ENCODE assay signal across 7 cellular contexts in the genomic region with DNA sequence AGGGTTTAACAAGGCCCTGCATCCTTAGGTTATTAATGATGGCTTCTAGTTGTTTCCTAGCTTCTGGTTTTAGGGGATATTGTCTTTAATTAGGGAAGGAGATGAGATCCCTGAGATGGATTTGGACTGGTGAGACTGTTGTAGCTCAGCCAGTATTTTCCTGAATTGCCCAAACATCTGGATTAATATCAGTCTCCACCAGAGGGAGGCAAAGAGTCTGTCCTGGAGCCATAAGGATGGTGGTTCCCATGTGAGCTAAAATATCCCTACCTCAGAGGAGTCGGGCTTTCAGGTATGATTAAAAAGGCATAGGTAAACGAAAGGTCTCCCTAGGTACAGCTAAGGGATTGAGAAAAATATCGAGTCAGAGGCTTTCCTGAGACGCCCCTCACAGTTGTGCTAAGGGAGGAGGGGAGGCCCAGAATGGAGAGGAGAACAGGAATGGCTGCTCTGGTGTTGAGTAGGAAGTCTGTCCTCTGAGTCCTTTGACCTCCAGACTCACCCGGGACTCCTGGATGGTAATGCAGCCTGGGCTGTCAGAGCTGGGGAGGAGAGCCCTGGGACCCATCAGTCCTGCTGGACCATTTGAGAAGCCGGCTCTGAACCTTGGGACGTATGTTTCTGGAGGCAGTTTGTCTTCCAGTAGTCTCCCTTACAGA.
DNase-seq lines count a peak whose midpoint lies in the region; ATAC-seq and TF ChIP-seq lines count a peak whose summit lies in the region.
"Not testable (repeated sequence)": the region's sequence is repeated elsewhere in the genome, so short reads cannot be mapped to it uniquely, and the experiment has no call there.

No MANE protein-coding gene starts in this region.

- intact Hi-C loops in HCT116 (cut with micrococcal nuclease); Panc1 (cut with micrococcal nuclease; ENCODE audit: unreplicated experiment); activated CD8-positive, alpha-beta T cell treated with anti-CD3 and anti-CD28 coated beads for 36 hours (cut with micrococcal nuclease); left ventricle myocardium superior (cut with micrococcal nuclease); lower lobe of right lung (cut with DNase I): not testable (repeated sequence)

- H3K9me2 ChIP-seq in HCT116 (ENCODE audit: insufficient read depth): not testable (repeated sequence)

- not testable (repeated sequence) for H3K36me3 ChIP-seq in HCT116 (ENCODE audit: control insufficient read depth in 1 of 2, insufficient read depth in 2 of 2, low read length in 2 of 2); Panc1 (ENCODE audit: control insufficient read depth, insufficient read depth, low read length); lower lobe of right lung

- TF ChIP-seq CTCF in HCT116 (IDR thresholded peaks at IDR 0.05 in 2 of 3, conservative IDR thresholded peaks at IDR 0.05 in 1 of 3; ENCODE audit: borderline replicate concordance in 1 of 3, insufficient read depth in 1 of 3, low read depth in 2 of 3, low read length in 2 of 3); Panc1 (IDR thresholded peaks at IDR 0.05); activated CD8-positive, alpha-beta T cell treated with anti-CD3 and anti-CD28 coated beads for 36 hours (IDR thresholded peaks at IDR 0.05); lower lobe of right lung (IDR thresholded peaks at IDR 0.05): not testable (repeated sequence)

- not testable (repeated sequence) for H3K9me3 ChIP-seq in HCT116 (ENCODE audit: control insufficient read depth in 1 of 2, insufficient read depth in 1 of 2, low read depth in 1 of 2, low read length in 2 of 2); Panc1 (ENCODE audit: control insufficient read depth, insufficient read depth, low read depth, low read length); lower lobe of right lung

- H3K4me2 ChIP-seq in HCT116 (ENCODE audit: low read length): not testable (repeated sequence)

- H2AFZ ChIP-seq in HCT116 (ENCODE audit: low read depth, low read length, poor library complexity, severe bottlenecking): not testable (repeated sequence)

- in situ Hi-C loops in Panc1 (cut with HindIII; ENCODE audit: low pct_unique_long_range_greater_than_20kb, low sequenced_read_pairs): not testable (repeated sequence)

- BruUV-seq in HCT116 (replicated peaks; lab: Mats Ljungman, UMichigan); Panc1 (replicated peaks; lab: Mats Ljungman, UMichigan): not testable (repeated sequence)

- H3K4me1 ChIP-seq in HCT116 (ENCODE audit: control insufficient read depth in 1 of 2, insufficient read depth in 2 of 2, low read length in 2 of 2); Panc1 (ENCODE audit: control insufficient read depth, insufficient read depth, low read length); lower lobe of right lung: not testable (repeated sequence)

- peak; percentile 89 for ATAC-seq in HCT116
- peak; percentile 68 for ATAC-seq in Panc1
- peak; percentile 39 for ATAC-seq in activated CD8-positive, alpha-beta T cell treated with anti-CD3 and anti-CD28 coated beads for 36 hours
- ATAC-seq in central memory CD8-positive, alpha-beta T cell (replicated peaks; ENCODE audit: extremely low read depth, poor library complexity, severe bottlenecking): peak; percentile 32
- ATAC-seq in left ventricle myocardium superior: peak; percentile 57
- ATAC-seq in lower lobe of right lung: peak; percentile 59 to 65
- ATAC-seq in stimulated activated naive CD8-positive, alpha-beta T cell treated with anti-CD3 and anti-CD28 coated beads, Interleukin-15, amount 100 ng/mL, for 72 hours: peak; percentile 7

- H3K79me2 ChIP-seq in HCT116 (ENCODE audit: insufficient read depth, low read length): not testable (repeated sequence)

- not testable (repeated sequence) for H3K27me3 ChIP-seq in HCT116 (ENCODE audit: insufficient read depth, low read length); Panc1 (ENCODE audit: control insufficient read depth, insufficient read depth, low read length); lower lobe of right lung (ENCODE audit: low read depth)

- not testable (repeated sequence) for H3K4me3 Mint-ChIP-seq in activated CD8-positive, alpha-beta T cell treated with anti-CD3 and anti-CD28 coated beads for 36 hours; central memory CD8-positive, alpha-beta T cell; stimulated activated naive CD8-positive, alpha-beta T cell treated with anti-CD3 and anti-CD28 coated beads, Interleukin-15, amount 100 ng/mL, for 72 hours

- RAD21 ChIA-PET in HCT116 (lab: Charles Lee; ENCODE audit: low non-redundant PET in 1 of 2, low total read pairs in 2 of 2, uncharacterized antibody in 2 of 2, unreplicated experiment in 2 of 2): not testable (repeated sequence)

- H3K27ac Mint-ChIP-seq in activated CD8-positive, alpha-beta T cell treated with anti-CD3 and anti-CD28 coated beads for 36 hours; central memory CD8-positive, alpha-beta T cell (ENCODE audit: low read depth); stimulated activated naive CD8-positive, alpha-beta T cell treated with anti-CD3 and anti-CD28 coated beads, Interleukin-15, amount 100 ng/mL, for 72 hours: not testable (repeated sequence)

- CTCF ChIA-PET in HCT116 (lab: Charles Lee); Panc1 (lab: Charles Lee); activated CD8-positive, alpha-beta T cell treated with anti-CD3 and anti-CD28 coated beads for 36 hours (lab: Charles Lee): not testable (repeated sequence)

- not testable (repeated sequence) for H3K27me3 Mint-ChIP-seq in activated CD8-positive, alpha-beta T cell treated with anti-CD3 and anti-CD28 coated beads for 36 hours; central memory CD8-positive, alpha-beta T cell; stimulated activated naive CD8-positive, alpha-beta T cell treated with anti-CD3 and anti-CD28 coated beads, Interleukin-15, amount 100 ng/mL, for 72 hours

- H3K9me3 Mint-ChIP-seq in activated CD8-positive, alpha-beta T cell treated with anti-CD3 and anti-CD28 coated beads for 36 hours; central memory CD8-positive, alpha-beta T cell; stimulated activated naive CD8-positive, alpha-beta T cell treated with anti-CD3 and anti-CD28 coated beads, Interleukin-15, amount 100 ng/mL, for 72 hours: not testable (repeated sequence)

- TF ChIP-seq RAD21 in HCT116 (IDR thresholded peaks at IDR 0.05; ENCODE audit: low read depth): not testable (repeated sequence)

- not testable (repeated sequence) for TF ChIP-seq POLR2A in HCT116 (IDR thresholded peaks at IDR 0.05; ENCODE audit: borderline replicate concordance, extremely low read depth, insufficient read depth, insufficient read length)

- POLR2A ChIA-PET in HCT116 (lab: Charles Lee); Panc1 (lab: Charles Lee); activated CD8-positive, alpha-beta T cell treated with anti-CD3 and anti-CD28 coated beads for 36 hours (lab: Charles Lee): not testable (repeated sequence)

- DNase-seq in HCT116 (ENCODE audit: low read depth, low spot score); Panc1 (ENCODE audit: low read depth, low spot score); activated CD8-positive, alpha-beta T cell treated with anti-CD3 and anti-CD28 coated beads for 36 hours; central memory CD8-positive, alpha-beta T cell (ENCODE audit: low spot score in 2 of 2); left ventricle myocardium superior; lower lobe of right lung; stimulated activated naive CD8-positive, alpha-beta T cell treated with anti-CD3 and anti-CD28 coated beads, Interleukin-15, amount 100 ng/mL, for 72 hours: not testable (repeated sequence)

- H3K27ac ChIP-seq in HCT116 (ENCODE audit: low read depth, low read length); Panc1 (ENCODE audit: low read length); lower lobe of right lung: not testable (repeated sequence)

- H3K9ac ChIP-seq in HCT116 (ENCODE audit: low read length): not testable (repeated sequence)

- not testable (repeated sequence) for H4K20me1 ChIP-seq in HCT116 (ENCODE audit: insufficient read depth)

- H3K36me3 Mint-ChIP-seq in activated CD8-positive, alpha-beta T cell treated with anti-CD3 and anti-CD28 coated beads for 36 hours (ENCODE audit: low read depth); central memory CD8-positive, alpha-beta T cell (ENCODE audit: insufficient read depth): not testable (repeated sequence)

- not testable (repeated sequence) for H3K4me1 Mint-ChIP-seq in activated CD8-positive, alpha-beta T cell treated with anti-CD3 and anti-CD28 coated beads for 36 hours (ENCODE audit: low read depth); central memory CD8-positive, alpha-beta T cell; stimulated activated naive CD8-positive, alpha-beta T cell treated with anti-CD3 and anti-CD28 coated beads, Interleukin-15, amount 100 ng/mL, for 72 hours

- not testable (repeated sequence) for H3K4me3 ChIP-seq in HCT116 (replicated peaks in 1 of 2; ENCODE audit: low read depth in 1 of 2, low read length in 2 of 2); Panc1 (ENCODE audit: low read depth in 2 of 2, low read length in 2 of 2); lower lobe of right lung

Comparison
In these comparisons a context has a peak if more than half of its experiments do, and no peak if none do; other contexts are left out.
1. ATAC-seq: peak in every context shown above with its lines; median percentile 89 in HCT116; 68 in Panc1; 62 in lower lobe of right lung; 57 in left ventricle myocardium superior; 39 in activated CD8-positive, alpha-beta T cell treated with anti-CD3 and anti-CD28 coated beads for 36 hours; 32 in central memory CD8-positive, alpha-beta T cell; 7 in stimulated activated naive CD8-positive, alpha-beta T cell treated with anti-CD3 and anti-CD28 coated beads, Interleukin-15, amount 100 ng/mL, for 72 hours.